In genomic region chr10:77641788-77642397, GRCh38 we compare ENCODE assay signal across 8 cellular contexts. TPM values are rescaled to one million over a fixed set of nuclear protein-coding genes. Genes with fewer than 3 reads are reported as not detected.
A peak's percentile ranks its signal among the peaks of the same experiment; 100 is the strongest.
DNase-seq lines count a peak whose midpoint lies in the region; ATAC-seq, FAIRE-seq and TF ChIP-seq lines count a peak whose summit lies in the region.

No MANE protein-coding gene starts in this region.

- no peaks in the 10 kb centered on the region for H3K79me1 ChIP-seq in H1 (ENCODE audit: low read depth, low read length)

- H3K9me3 ChIP-seq in BE2C (peaks cover 2% of the 10 kb centered on the region; the same call in 1 of the 2 replicates), GM23248 (ENCODE audit: low read depth) (no peaks in the 10 kb centered on the region), H1 (ENCODE audit: insufficient read depth in 2 of 2, low read depth in 1 of 2, low read length in 1 of 2) (peaks cover 11% of the 10 kb centered on the region in 2 experiments; a peak in 3 of 4 replicates), thyroid gland (no peaks in the 10 kb centered on the region)

- CTCF ChIA-PET in H1 (lab: Charles Lee; ENCODE audit: partially characterized antibody), result interaction anchor here (0.6 to 7.9 kb wide), 71 partner anchors 10 to 487 kb away, joined by 3 to 96 read pairs (median 4); no protein-coding TSS in a partner anchor

- no peak overlapping the region for H3K4me3 ChIP-seq in BE2C (ENCODE audit: low read depth, low read length)
- H3K4me3 ChIP-seq in GM23248, result no peak overlapping the region
- no peak overlapping the region for H3K4me3 ChIP-seq in H1 (ENCODE audit: extremely low read depth in 1 of 4, insufficient read depth in 2 of 4, low read depth in 3 of 4, low read length in 4 of 4)
- no peak overlapping the region for H3K4me3 ChIP-seq in thyroid gland (replicated peaks in 1 of 3)

- TF ChIP-seq EP300 in H1 (IDR thresholded peaks at IDR 0.05; ENCODE audit: borderline replicate concordance in 1 of 2, low read depth in 2 of 2, low read length in 2 of 2), result no peak

- H3K27me3 ChIP-seq in BE2C (peaks cover 23% of the 10 kb centered on the region), GM23248 (replicated peaks; ENCODE audit: insufficient read depth) (peaks cover 3% of the 10 kb centered on the region), H1 (replicated peaks in 1 of 4; ENCODE audit: control insufficient read depth in 3 of 4, extremely low read depth in 1 of 4, insufficient read depth in 3 of 4, low read length in 3 of 4) (peaks cover 11 to 37% (median 34%) of the 10 kb centered on the region in 4 experiments), thyroid gland (peaks cover 9% of the 10 kb centered on the region)

- H4K8ac ChIP-seq in H1 (ENCODE audit: extremely low read depth, insufficient read depth, low read length), result no peak overlapping the region

- H2AFZ ChIP-seq in GM23248 (no peak overlapping the region), H1 (ENCODE audit: low read length) (no peak overlapping the region)

- peak; percentile 89 for FAIRE-seq in H1 (lab: Jason Lieb, UNC)

- H2BK20ac ChIP-seq in H1 (ENCODE audit: low read length), result no peak overlapping the region

- H3K9me2 ChIP-seq in GM23248 (ENCODE audit: insufficient read depth), result no peaks in the 10 kb centered on the region

- no peak overlapping the region for H3K23ac ChIP-seq in H1 (ENCODE audit: insufficient read length)

- TF ChIP-seq RAD21 in H1 (IDR thresholded peaks at IDR 0.05 in 1 of 2, conservative IDR thresholded peaks at IDR 0.05 in 1 of 2; ENCODE audit: low read depth in 2 of 2, low read length in 2 of 2), result peak; percentile 87 to 89

- H2BK15ac ChIP-seq in H1 (ENCODE audit: low read length), result no peak overlapping the region

- H3K23me2 ChIP-seq in H1 (ENCODE audit: low read depth, low read length), result peaks cover 12% of the 10 kb centered on the region; the same call in 1 of the 2 replicates

- no peak for ATAC-seq in GM18867 (IDR thresholded peaks at IDR 0.05; ENCODE audit: unreplicated experiment)

- H2AK5ac ChIP-seq in H1 (ENCODE audit: low read depth, low read length), result no peak overlapping the region

- no peak overlapping the region for H2BK120ac ChIP-seq in H1 (replicated peaks; ENCODE audit: low read depth, low read length)

- no peak overlapping the region for H4K91ac ChIP-seq in H1 (replicated peaks; ENCODE audit: insufficient read length, low read length)

- POLR2A ChIA-PET in H1 (lab: Charles Lee; ENCODE audit: partially characterized antibody), result no interaction called here

- H4K5ac ChIP-seq in H1 (ENCODE audit: insufficient read length, low read depth, low read length), result no peak overlapping the region

- in situ Hi-C loops in GM23248 (cut with MboI), result loop anchor here (5.0 to 10.0 kb wide), 2 partner anchors 387 to 470 kb away; no protein-coding TSS in a partner anchor

- H4K20me1 ChIP-seq in GM23248 (ENCODE audit: insufficient read depth), result no peaks in the 10 kb centered on the region
- H4K20me1 ChIP-seq in H1 (replicated peaks in 1 of 2; ENCODE audit: control insufficient read depth in 1 of 2, insufficient read depth in 2 of 2, low read length in 2 of 2), result peaks cover 0 to 2% of the 10 kb centered on the region in 2 experiments

- no peak overlapping the region for H2BK5ac ChIP-seq in H1 (ENCODE audit: low read depth, low read length)

- H3K27ac ChIP-seq in GM23248 (no peak overlapping the region), H1 (ENCODE audit: low read depth, low read length) (no peak overlapping the region), thyroid gland (no peak overlapping the region)

- 1% methylated on average over 5 of the region's 5 CpGs for WGBS in GM23248 (ENCODE audit: low coverage in 1 of 2, low lambda C conversion rate in 2 of 2, missing lambda C conversion rate in 2 of 2), 2 experiments
- WGBS in H1 (ENCODE audit: extremely low coverage in 1 of 2, insufficient coverage in 1 of 2, insufficient read length in 1 of 2, insufficient replicate concordance in 2 of 2, low coverage in 1 of 2, low lambda C conversion rate in 2 of 2, missing lambda C conversion rate in 1 of 2), 2 experiments, result 7% methylated on average over 5 of the region's 5 CpGs; no CpG with 5 or more reads in 1 of the 2 experiments
- 2 to 4% methylated on average over 5 of the region's 5 CpGs for WGBS in thyroid gland, 2 donors

- DNase-seq in BE2C (peak; percentile 72), GM23248 (peak; percentile 84), NCI-H2227 (lab: John Stamatoyannopoulos, UW; ENCODE audit: unreplicated experiment) (peak; percentile 85), H1 (ENCODE audit: low read depth in 1 of 2, low spot score in 2 of 2) (peak in 1 of 2 experiments; percentile 71), middle frontal gyrus (ENCODE audit: extremely low spot score, low spot score) (peak; percentile 71), thyroid gland (peak; percentile 66 to 72)
- peak; percentile 17 to 53 for DNase-seq in activated CD4-positive, alpha-beta T cell treated with anti-CD3 and anti-CD28 coated beads for 4 hours

- intact Hi-C loops in thyroid gland (cut with DNase I), result loop anchor here (2.0 kb wide), 1 partner anchor 467 kb away; no protein-coding TSS in a partner anchor

- peak; percentile 78 for TF ChIP-seq CTCF in BE2C (IDR thresholded peaks at IDR 0.05; ENCODE audit: low read depth, low read length)
- peak in 2 of 3 experiments; percentile 69 to 71; a peak in 3 of 4 replicates for TF ChIP-seq CTCF in H1 (IDR thresholded peaks at IDR 0.05; ENCODE audit: control extremely low read depth in 1 of 3, insufficient read depth in 1 of 3, low read depth in 1 of 3, low read length in 3 of 3)
- peak; percentile 67 to 89 (median 78) for TF ChIP-seq CTCF in thyroid gland (IDR thresholded peaks at IDR 0.05)

- no peak overlapping the region for H2BK12ac ChIP-seq in H1 (ENCODE audit: low read depth, low read length)

- no peak overlapping the region for H3K4ac ChIP-seq in H1 (replicated peaks; ENCODE audit: insufficient read length, low read depth, low read length)

- no peaks in the 10 kb centered on the region; the same call in 1 of the 2 replicates for H3K79me2 ChIP-seq in GM23248 (ENCODE audit: insufficient read depth)
- no peaks in the 10 kb centered on the region for H3K79me2 ChIP-seq in H1 (ENCODE audit: control insufficient read depth in 1 of 2, insufficient read depth in 2 of 2, low read length in 2 of 2)

- H3K4me2 ChIP-seq in GM23248 (ENCODE audit: unreplicated experiment) (peak overlapping the region; percentile 17), H1 (ENCODE audit: insufficient read depth in 1 of 2, low read depth in 2 of 2, low read length in 2 of 2) (no peak overlapping the region)

- H3K14ac ChIP-seq in H1 (ENCODE audit: insufficient read length), result no peak overlapping the region

- H3K9ac ChIP-seq in GM23248, result no peak overlapping the region
- no peak overlapping the region for H3K9ac ChIP-seq in H1 (replicated peaks in 1 of 4; ENCODE audit: extremely low read depth in 1 of 4, low read depth in 3 of 4, low read length in 3 of 4)

- no peak overlapping the region for H3K56ac ChIP-seq in H1 (replicated peaks; ENCODE audit: insufficient read length, low read depth, low read length)

- no peak for TF ChIP-seq POLR2A in H1 (IDR thresholded peaks at IDR 0.05; ENCODE audit: control extremely low read depth in 1 of 2, low read depth in 2 of 2, low read length in 2 of 2)
- no peak for TF ChIP-seq POLR2A in thyroid gland (IDR thresholded peaks at IDR 0.05)

- H3K36me3 ChIP-seq in BE2C, result no peaks in the 10 kb centered on the region
- no peaks in the 10 kb centered on the region for H3K36me3 ChIP-seq in GM23248 (ENCODE audit: low read depth)
- H3K36me3 ChIP-seq in H1 (ENCODE audit: control insufficient read depth in 2 of 4, insufficient read depth in 4 of 4, low read length in 3 of 4), result no peaks in the 10 kb centered on the region; a peak in 1 of 8 replicates
- no peaks in the 10 kb centered on the region for H3K36me3 ChIP-seq in thyroid gland

- no peaks in the 10 kb centered on the region for H3F3A ChIP-seq in GM23248 (ENCODE audit: insufficient read depth)

- H3K4me1 ChIP-seq in BE2C (no peaks in the 10 kb centered on the region), GM23248 (ENCODE audit: insufficient read depth) (no peaks in the 10 kb centered on the region), H1 (replicated peaks in 1 of 4; ENCODE audit: control insufficient read depth in 3 of 4, insufficient read depth in 4 of 4, low read length in 3 of 4) (peaks cover 0 to 6% (median 4%) of the 10 kb centered on the region in 4 experiments; a peak in 6 of 7 replicates), thyroid gland (peaks cover 0 to 11% of the 10 kb centered on the region in 2 donors)

- H3K18ac ChIP-seq in H1 (ENCODE audit: extremely low read depth, low read length), result no peak overlapping the region

TF ChIP-seq in H1, 55 proteins besides CTCF, POLR2A, EP300 and RAD21:
- TF ChIP-seq RNF2 (IDR thresholded peaks at IDR 0.05; ENCODE audit: borderline replicate concordance, low read depth, low read length, missing control alignments, poor library complexity, severe bottlenecking), result no peak
- TF ChIP-seq TBP (IDR thresholded peaks at IDR 0.05; ENCODE audit: low read depth, low read length), result no peak
- no peak for TF ChIP-seq CBX5 (IDR thresholded peaks at IDR 0.05; ENCODE audit: low read depth, low read length)
- no peak for TF ChIP-seq SP4 (IDR thresholded peaks at IDR 0.05; ENCODE audit: low read length)
- no peak for TF ChIP-seq RXRA (IDR thresholded peaks at IDR 0.05; ENCODE audit: insufficient read depth, low read depth, low read length)
- no peak for TF ChIP-seq SP2 (IDR thresholded peaks at IDR 0.05; ENCODE audit: low read length)
- TF ChIP-seq CREB1 (IDR thresholded peaks at IDR 0.05), result no peak

RNA-seq across cellular contexts. Expression of gene KCNMA1, which starts 4.3 kb away (rescaled TPM):
- 24.7 TPM for polyA plus RNA-seq in BE2C (2012; ENCODE audit: insufficient read depth, insufficient read length, low read depth)
- total RNA-seq in GM23248 (2014; rRNA removed; shearing (Covaris generic)), result 14.2 and 18.6 TPM in 2 replicates
- polyA plus RNA-seq in GM23248 (2016; fragmentation: Nextera tagmentation; extraction: Ambion mirVana), result 24.8 and 25.1 TPM in 2 replicates
- 9.5 and 11.1 TPM in 2 replicates for total RNA-seq in H1 (2021; fragmentation: NEBNext Ultra II Directional; extraction: Animal tissue kit (Norgen Biotek cat#: 25700))
- 10.2 and 11.3 TPM in 2 replicates for polyA plus RNA-seq in H1 (2011; rRNA removed)
- polyA plus RNA-seq in H1 (2011; cell fraction: cytosol; rRNA removed), result 6.9 TPM
- 27.2 TPM for polyA plus RNA-seq in H1 (2011; cell fraction: nucleus; rRNA removed)
- 7.2 to 8.6 TPM (median 8.2 TPM) in 4 replicates for polyA plus RNA-seq in H1 (2012, experiment 1 of 2)
- 3.5 TPM for polyA plus RNA-seq in H1 (2012, experiment 2 of 2)
- polyA plus RNA-seq in H1 (2013, experiment 1 of 2), result 5.2 TPM
- 6.0 TPM for polyA plus RNA-seq in H1 (2013, experiment 2 of 2)
- polyA minus RNA-seq in H1 (2011; rRNA and poly(A)+ RNA removed), result 36.9 and 38.3 TPM in 2 replicates
- 7.7 TPM for polyA minus RNA-seq in H1 (2011; cell fraction: cytosol; rRNA and poly(A)+ RNA removed)
- 70.8 TPM for polyA minus RNA-seq in H1 (2011; cell fraction: nucleus; rRNA and poly(A)+ RNA removed)
- 1 to 10 TPM; 2.5 to 5.1 (median 3.6) TPM for total RNA-seq in thyroid gland
